Comparison of ENCODE assay signal across 10 cellular contexts in genomic region chr7:10022957-10023356, GRCh38.
DNase-seq lines count a peak whose midpoint lies in the region; ATAC-seq, FAIRE-seq and TF ChIP-seq lines count a peak whose summit lies in the region.
"Had no signal": no experiment of that assay in that cellular context is flagged by ENCODE, and none has a peak within 500 bp of the region (broad histone marks: within the 10 kb centered on the region; RNA-seq: fewer than 3 reads in every experiment).

No MANE protein-coding gene starts in this region.

- no peak overlapping the region for H3K27ac ChIP-seq in endothelial cell of umbilical vein (ENCODE audit: insufficient read depth, low read depth, low read length)

- no peaks in the 10 kb centered on the region for H3K36me3 ChIP-seq in endothelial cell of umbilical vein (ENCODE audit: control insufficient read depth in 2 of 2, extremely low read depth in 1 of 2, insufficient read depth in 2 of 2, low read length in 2 of 2)

- no peaks in the 10 kb centered on the region for H3K27me3 Mint-ChIP-seq in osteocyte (ENCODE audit: unreplicated experiment)

- TF ChIP-seq CTCF in endothelial cell of umbilical vein (IDR thresholded peaks at IDR 0.05; ENCODE audit: extremely low read depth in 1 of 2, insufficient read depth in 1 of 2, low read depth in 1 of 2, low read length in 2 of 2): peak; percentile 25 to 52
- TF ChIP-seq CTCF in osteocyte (IDR thresholded peaks at IDR 0.05): peak; percentile 61

- H3K4me1 ChIP-seq in endothelial cell of umbilical vein (ENCODE audit: control insufficient read depth, extremely low read depth, insufficient read depth, low read length): no peaks in the 10 kb centered on the region

- in situ Hi-C loops in KBM-7 (cut with MboI; ENCODE audit: low pct_unique_long_range_greater_than_20kb, low sequenced_read_pairs): no loop called here

- H3K4me1 Mint-ChIP-seq in osteocyte (ENCODE audit: unreplicated experiment): peaks cover 6% of the 10 kb centered on the region
- H3K4me1 Mint-ChIP-seq: natural killer cell had no signal

- H3K9me3 Mint-ChIP-seq in osteocyte (ENCODE audit: unreplicated experiment): no peaks in the 10 kb centered on the region

- no peak overlapping the region for H3K4me2 ChIP-seq in endothelial cell of umbilical vein (ENCODE audit: insufficient read depth, low read length)

- H2AFZ ChIP-seq in endothelial cell of umbilical vein (ENCODE audit: low read depth, low read length): no peak overlapping the region

- intact Hi-C loops in endothelial cell of umbilical vein (cut with micrococcal nuclease): loop anchor here (1.0 to 5.0 kb wide), 3 partner anchors 104 to 1319 kb away; no protein-coding TSS in a partner anchor

- H3K4me3 ChIP-seq in endothelial cell of umbilical vein (replicated peaks in 1 of 3; ENCODE audit: insufficient read depth in 1 of 3, low read depth in 1 of 3, low read length in 3 of 3): no peak overlapping the region

- DNase-seq in H54 (ENCODE audit: insufficient read length, low spot score): no peak
- peak; percentile 57 for DNase-seq in NCI-H510A treated with DMSO at 0.1 percent for 48 hours (lab: John Stamatoyannopoulos, UW)
- DNase-seq in endothelial cell of umbilical vein (ENCODE audit: low read depth, low spot score): peak; percentile 59
- DNase-seq in osteocyte (ENCODE audit: extremely low spot score, unreplicated experiment): no peak
- DNase-seq in KBM-7: no peak
- DNase-seq: natural killer cell had no signal

- ATAC-seq in GM21423 (IDR thresholded peaks at IDR 0.05; ENCODE audit: unreplicated experiment): no peak
- ATAC-seq in HG03457 (IDR thresholded peaks at IDR 0.05; ENCODE audit: unreplicated experiment): no peak
- ATAC-seq in HG03196 (IDR thresholded peaks at IDR 0.05; ENCODE audit: unreplicated experiment): no peak
- ATAC-seq: natural killer cell had no signal

- FAIRE-seq in H54 (lab: Jason Lieb, UNC): peak; percentile 69
- FAIRE-seq in endothelial cell of umbilical vein (lab: Jason Lieb, UNC): peak; percentile 38
- FAIRE-seq: endometrium had no signal

- TF ChIP-seq POLR2A in H54 (IDR thresholded peaks at IDR 0.05; ENCODE audit: low read depth, low read length): no peak
- no peak for TF ChIP-seq POLR2A in endothelial cell of umbilical vein (IDR thresholded peaks at IDR 0.05; ENCODE audit: low read depth, low read length)

- no peaks in the 10 kb centered on the region for H3K36me3 Mint-ChIP-seq in osteocyte (ENCODE audit: unreplicated experiment)
- H3K36me3 Mint-ChIP-seq: natural killer cell had no signal

- H4K20me1 ChIP-seq in endothelial cell of umbilical vein (replicated peaks; ENCODE audit: control insufficient read depth, extremely low read depth, insufficient read depth, low read length): no peaks in the 10 kb centered on the region

- POLR2A ChIA-PET in endothelial cell of umbilical vein (lab: Charles Lee): no interaction called here

- H3K27ac Mint-ChIP-seq in osteocyte (ENCODE audit: unreplicated experiment): no peak overlapping the region
- H3K27ac Mint-ChIP-seq: natural killer cell had no signal

- H3K9ac ChIP-seq in endothelial cell of umbilical vein (replicated peaks; ENCODE audit: extremely low read depth, insufficient read depth, low read length): no peak overlapping the region

- H3K79me2 ChIP-seq in endothelial cell of umbilical vein (ENCODE audit: control insufficient read depth, insufficient read depth, low read length): no peaks in the 10 kb centered on the region

- no peaks in the 10 kb centered on the region for H3K27me3 ChIP-seq in endothelial cell of umbilical vein (ENCODE audit: control insufficient read depth in 2 of 2, insufficient read depth in 2 of 2, low read length in 2 of 2)

- H3K9me3 ChIP-seq in endothelial cell of umbilical vein (replicated peaks; ENCODE audit: control insufficient read depth, insufficient read depth, low read length): no peaks in the 10 kb centered on the region

- dilution Hi-C loops in endothelial cell of umbilical vein (cut with MboI; ENCODE audit: extremely low pct_ligation_motif_present, low sequenced_read_pairs): no loop called here

- CTCF ChIA-PET in endothelial cell of umbilical vein (lab: Charles Lee): interaction anchor here (0.5 to 2.9 kb wide), 9 partner anchors 12 to 392 kb away, joined by 3 to 29 read pairs (median 4); no protein-coding TSS in a partner anchor

- no peaks in the 10 kb centered on the region for H3K9me1 ChIP-seq in endothelial cell of umbilical vein (replicated peaks; ENCODE audit: control insufficient read depth, extremely low read depth, insufficient read depth, low read length)

- BruUV-seq in endothelial cell of umbilical vein (replicated peaks; lab: Mats Ljungman, UMichigan): no TSS peak

- H3K4me3 Mint-ChIP-seq in osteocyte (ENCODE audit: unreplicated experiment): no peak overlapping the region
- H3K4me3 Mint-ChIP-seq: natural killer cell had no signal

TF ChIP-seq in endothelial cell of umbilical vein, 7 proteins besides CTCF, POLR2A, EP300 and RAD21:
- no peak for TF ChIP-seq MYC (IDR thresholded peaks at IDR 0.05; ENCODE audit: low read depth, low read length)
- no peak for TF ChIP-seq GATA2 (IDR thresholded peaks at IDR 0.05; ENCODE audit: insufficient read depth, insufficient read length, low read depth, low read length)
- no peak for TF ChIP-seq MAX (IDR thresholded peaks at IDR 0.05; ENCODE audit: insufficient read depth, insufficient read length)
- no peak for TF ChIP-seq FOS (IDR thresholded peaks at IDR 0.05; ENCODE audit: borderline replicate concordance, insufficient read depth, low read length)
- no peak for TF ChIP-seq JUN (IDR thresholded peaks at IDR 0.05; ENCODE audit: borderline replicate concordance, insufficient read depth, insufficient read length, low read depth)
- TF ChIP-seq POLR2AphosphoS5 (IDR thresholded peaks at IDR 0.05; ENCODE audit: insufficient read depth, low read depth, low read length): no peak
- no peak for TF ChIP-seq EZH2 (IDR thresholded peaks at IDR 0.05; ENCODE audit: borderline replicate concordance, low read depth, low read length, severe bottlenecking)

Comparison
In these comparisons a context has a peak if more than half of its experiments do, and no peak if none do; other contexts are left out.
1. DNase-seq: peak in NCI-H510A treated with DMSO at 0.1 percent for 48 hours (single experiment) and endothelial cell of umbilical vein (single experiment); none in H54 (single experiment), osteocyte (single experiment) and KBM-7 (single experiment).